Comparison of ENCODE assay signal across 8 cellular contexts in the genomic region with DNA sequence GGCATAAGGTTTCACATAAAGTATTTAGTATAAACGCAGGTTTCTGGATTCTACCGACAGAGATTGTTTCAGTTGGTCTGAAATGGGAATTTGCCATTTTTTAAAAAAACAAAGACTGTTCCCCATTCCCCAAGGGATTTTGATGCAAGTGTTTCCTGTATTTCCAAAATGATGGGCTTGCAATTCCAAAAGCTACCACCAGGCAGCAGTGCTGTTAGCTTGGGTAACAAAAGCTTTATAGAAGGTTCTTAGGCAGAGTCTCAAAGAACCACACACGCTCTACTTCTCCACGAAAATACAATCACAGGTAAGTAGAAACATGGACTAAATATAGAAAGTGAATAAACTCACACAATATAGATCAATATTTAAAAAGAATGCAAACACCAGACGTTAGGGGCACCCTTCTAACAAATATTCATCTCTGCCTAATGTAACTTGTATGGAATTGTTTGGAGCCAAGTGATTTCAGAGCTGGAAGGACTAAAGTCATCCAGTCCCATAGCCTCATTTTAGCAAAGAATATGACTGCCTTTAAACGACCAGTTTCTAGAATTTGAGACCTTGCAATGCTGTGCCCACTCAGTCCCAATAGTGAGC.
A peak's percentile ranks its signal among the peaks of the same experiment; 100 is the strongest.
DNase-seq lines count a peak whose midpoint lies in the region; TF ChIP-seq lines count a peak whose summit lies in the region.

No MANE protein-coding gene starts in this region.

- TF ChIP-seq CTCF in fibroblast of pulmonary artery (IDR thresholded peaks at IDR 0.05; ENCODE audit: low read length, missing control alignments), result peak; percentile 99

- DNase-seq in NCI-H2196 (lab: John Stamatoyannopoulos, UW; ENCODE audit: unreplicated experiment) (peak; percentile 39), NCI-H2196 treated with DMSO at 0.1 percent for 48 hours (lab: John Stamatoyannopoulos, UW; ENCODE audit: unreplicated experiment) (no peak), SK-N-DZ (ENCODE audit: low spot score) (peak; percentile 45), fibroblast of pulmonary artery (ENCODE audit: low read depth) (peak; percentile 89), putamen (ENCODE audit: low spot score) (peak; percentile 60), G401 (ENCODE audit: low spot score) (no peak), OCI-M2 (lab: John Stamatoyannopoulos, UW; ENCODE audit: unreplicated experiment) (no peak)
- peak; percentile 40 for DNase-seq in Jurkat, Clone E6-1 (ENCODE audit: low read depth, low spot score)

- no peak overlapping the region for H3K4me3 ChIP-seq in Jurkat, Clone E6-1 (ENCODE audit: low read length)
- H3K4me3 ChIP-seq in fibroblast of pulmonary artery (replicated peaks; ENCODE audit: low read depth, low read length), result no peak overlapping the region

- in situ Hi-C loops in G401 (cut with HindIII; ENCODE audit: low sequenced_read_pairs), result no loop called here

Comparison
In these comparisons a context has a peak if more than half of its experiments do, and no peak if none do; other contexts are left out.
1. DNase-seq: peak in NCI-H2196 (single experiment), Jurkat, Clone E6-1 (single experiment), SK-N-DZ (single experiment), fibroblast of pulmonary artery (single experiment) and putamen (single experiment); none in NCI-H2196 treated with DMSO at 0.1 percent for 48 hours (single experiment), G401 (single experiment) and OCI-M2 (single experiment).